Comparison of ENCODE assay signal across 9 cellular contexts in the genomic region with DNA sequence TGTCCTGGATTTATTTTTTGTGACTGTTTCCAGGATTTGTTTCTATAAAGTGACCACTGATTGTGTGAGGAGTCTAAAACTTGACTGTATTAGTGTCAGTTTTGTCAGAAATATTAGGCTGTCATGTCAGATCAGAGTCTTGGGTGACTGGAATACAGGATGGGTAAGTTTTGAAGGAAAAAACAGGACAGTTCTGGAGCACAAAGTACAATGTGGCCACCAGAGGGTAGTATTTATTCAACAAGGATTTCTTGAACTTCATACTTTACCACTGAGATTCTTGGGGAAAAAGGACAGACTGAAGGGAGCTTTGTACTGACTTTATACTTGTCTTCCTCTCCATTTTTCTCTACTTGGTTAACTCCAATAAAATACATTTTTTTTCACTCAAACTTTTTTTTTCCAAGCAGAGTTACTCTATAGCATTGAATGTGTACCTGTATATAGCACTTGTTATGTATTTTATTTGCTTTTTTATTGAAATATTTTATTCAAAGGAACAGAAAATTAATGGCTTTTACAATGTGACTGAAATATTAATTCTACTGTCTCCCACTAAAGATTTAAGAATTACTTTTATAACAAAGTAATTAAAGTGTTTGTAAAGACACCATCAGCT. TPM values are rescaled to one million over a fixed set of nuclear protein-coding genes. Genes with fewer than 3 reads are reported as not detected.
DNase-seq lines count a peak whose midpoint lies in the region; ATAC-seq, FAIRE-seq and TF ChIP-seq lines count a peak whose summit lies in the region.
"Had no signal": no experiment of that assay in that cellular context is flagged by ENCODE, and none has a peak within 500 bp of the region (broad histone marks: within the 10 kb centered on the region; RNA-seq: fewer than 3 reads in every experiment).

No MANE protein-coding gene starts in this region.

- peaks cover 9% of the 10 kb centered on the region for H3K4me1 Mint-ChIP-seq in activated CD4-positive, alpha-beta T cell treated with anti-CD3 and anti-CD28 coated beads for 36 hours

- dilution Hi-C loops in endothelial cell of umbilical vein (cut with MboI; ENCODE audit: extremely low pct_ligation_motif_present, low sequenced_read_pairs), result no loop called here

- no peak overlapping the region for H3K4me3 Mint-ChIP-seq in activated CD4-positive, alpha-beta T cell treated with anti-CD3 and anti-CD28 coated beads for 36 hours

- H4K20me1 ChIP-seq in endothelial cell of umbilical vein (replicated peaks; ENCODE audit: control insufficient read depth, extremely low read depth, insufficient read depth, low read length), result peaks cover 2% of the 10 kb centered on the region

- H2AFZ ChIP-seq in endothelial cell of umbilical vein (ENCODE audit: low read depth, low read length), result no peak overlapping the region

- H3K4me1 ChIP-seq in endothelial cell of umbilical vein (ENCODE audit: control insufficient read depth, extremely low read depth, insufficient read depth, low read length), result no peaks in the 10 kb centered on the region

- BruUV-seq in endothelial cell of umbilical vein (replicated peaks; lab: Mats Ljungman, UMichigan), result no TSS peak

- ATAC-seq in GM18868 (IDR thresholded peaks at IDR 0.05; ENCODE audit: unreplicated experiment) (peak; percentile 34), HG03469 (IDR thresholded peaks at IDR 0.05; ENCODE audit: unreplicated experiment) (no peak), GM21717 (IDR thresholded peaks at IDR 0.05; ENCODE audit: unreplicated experiment) (no peak)
- no peak for ATAC-seq in activated CD4-positive, alpha-beta T cell treated with anti-CD3 and anti-CD28 coated beads for 36 hours

- DNase-seq in NCI-H748 (lab: John Stamatoyannopoulos, UW; ENCODE audit: unreplicated experiment) (peak; percentile 48), endothelial cell of umbilical vein (ENCODE audit: low read depth, low spot score) (peak; percentile 41), renal cortical epithelial cell (ENCODE audit: low read depth) (peak; percentile 56), NCI-H2227 (lab: John Stamatoyannopoulos, UW; ENCODE audit: unreplicated experiment) (no peak)
- DNase-seq in activated CD4-positive, alpha-beta T cell treated with anti-CD3 and anti-CD28 coated beads for 36 hours, result no peak

- no peaks in the 10 kb centered on the region for H3K9me3 Mint-ChIP-seq in activated CD4-positive, alpha-beta T cell treated with anti-CD3 and anti-CD28 coated beads for 36 hours (ENCODE audit: low read depth)

- H3K4me3 ChIP-seq in endothelial cell of umbilical vein (replicated peaks in 1 of 3; ENCODE audit: insufficient read depth in 1 of 3, low read depth in 1 of 3, low read length in 3 of 3), result no peak overlapping the region
- H3K4me3 ChIP-seq: SJSA1 had no signal

- H3K27me3 ChIP-seq in endothelial cell of umbilical vein (ENCODE audit: control insufficient read depth in 2 of 2, insufficient read depth in 2 of 2, low read length in 2 of 2), result no peaks in the 10 kb centered on the region
- H3K27me3 ChIP-seq: SJSA1 had no signal

- no peaks in the 10 kb centered on the region for H3K9me3 ChIP-seq in endothelial cell of umbilical vein (replicated peaks; ENCODE audit: control insufficient read depth, insufficient read depth, low read length)
- H3K9me3 ChIP-seq: SJSA1 had no signal

- no peaks in the 10 kb centered on the region for H3K36me3 Mint-ChIP-seq in activated CD4-positive, alpha-beta T cell treated with anti-CD3 and anti-CD28 coated beads for 36 hours (ENCODE audit: low read depth)

- no peak overlapping the region for H3K27ac Mint-ChIP-seq in activated CD4-positive, alpha-beta T cell treated with anti-CD3 and anti-CD28 coated beads for 36 hours

- H3K9me1 ChIP-seq in endothelial cell of umbilical vein (replicated peaks; ENCODE audit: control insufficient read depth, extremely low read depth, insufficient read depth, low read length), result no peaks in the 10 kb centered on the region

- no peaks in the 10 kb centered on the region for H3K27me3 Mint-ChIP-seq in activated CD4-positive, alpha-beta T cell treated with anti-CD3 and anti-CD28 coated beads for 36 hours

- H3K27ac ChIP-seq in endothelial cell of umbilical vein (ENCODE audit: insufficient read depth, low read depth, low read length), result no peak overlapping the region
- H3K27ac ChIP-seq: SJSA1 had no signal

- H3K36me3 ChIP-seq in endothelial cell of umbilical vein (ENCODE audit: control insufficient read depth in 2 of 2, extremely low read depth in 1 of 2, insufficient read depth in 2 of 2, low read length in 2 of 2), result no peaks in the 10 kb centered on the region

- H3K4me2 ChIP-seq in endothelial cell of umbilical vein (ENCODE audit: insufficient read depth, low read length), result no peak overlapping the region

- H3K79me2 ChIP-seq in endothelial cell of umbilical vein (ENCODE audit: control insufficient read depth, insufficient read depth, low read length), result no peaks in the 10 kb centered on the region

- FAIRE-seq in endothelial cell of umbilical vein (lab: Jason Lieb, UNC), result peak; percentile 74

- no peak for TF ChIP-seq POLR2A in endothelial cell of umbilical vein (IDR thresholded peaks at IDR 0.05; ENCODE audit: low read depth, low read length)

- CTCF ChIA-PET in endothelial cell of umbilical vein (lab: Charles Lee), result interaction anchor here (0.6 to 4.1 kb wide), 25 partner anchors 10 to 1335 kb away, joined by 3 to 61 read pairs (median 4); no protein-coding TSS in a partner anchor
- CTCF ChIA-PET in activated CD4-positive, alpha-beta T cell treated with anti-CD3 and anti-CD28 coated beads for 36 hours (lab: Charles Lee), result interaction anchor here (1.0 to 5.4 kb wide), 6 partner anchors 9 to 188 kb away, joined by 5 to 31 read pairs (median 6); no protein-coding TSS in a partner anchor

- intact Hi-C loops in endothelial cell of umbilical vein (cut with micrococcal nuclease), result loop anchor here (1.0 to 2.0 kb wide), 3 partner anchors 120 to 1216 kb away; no protein-coding TSS in a partner anchor
- intact Hi-C loops in activated CD4-positive, alpha-beta T cell treated with anti-CD3 and anti-CD28 coated beads for 36 hours (cut with DNase I, micrococcal nuclease), result no loop called here

- TF ChIP-seq CTCF in endothelial cell of umbilical vein (IDR thresholded peaks at IDR 0.05; ENCODE audit: extremely low read depth in 1 of 2, insufficient read depth in 1 of 2, low read depth in 1 of 2, low read length in 2 of 2), result peak; percentile 35 to 50

- POLR2A ChIA-PET in endothelial cell of umbilical vein (lab: Charles Lee), result no interaction called here
- POLR2A ChIA-PET in activated CD4-positive, alpha-beta T cell treated with anti-CD3 and anti-CD28 coated beads for 36 hours (lab: Charles Lee), result no interaction called here

- no peak overlapping the region for H3K9ac ChIP-seq in endothelial cell of umbilical vein (replicated peaks; ENCODE audit: extremely low read depth, insufficient read depth, low read length)

TF ChIP-seq in endothelial cell of umbilical vein, 7 proteins besides CTCF, POLR2A, EP300 and RAD21:
- TF ChIP-seq JUN (IDR thresholded peaks at IDR 0.05; ENCODE audit: borderline replicate concordance, insufficient read depth, insufficient read length, low read depth) (no peak), FOS (IDR thresholded peaks at IDR 0.05; ENCODE audit: borderline replicate concordance, insufficient read depth, low read length) (no peak), EZH2 (IDR thresholded peaks at IDR 0.05; ENCODE audit: borderline replicate concordance, low read depth, low read length, severe bottlenecking) (no peak), MYC (IDR thresholded peaks at IDR 0.05; ENCODE audit: low read depth, low read length) (no peak), POLR2AphosphoS5 (IDR thresholded peaks at IDR 0.05; ENCODE audit: insufficient read depth, low read depth, low read length) (no peak), GATA2 (IDR thresholded peaks at IDR 0.05; ENCODE audit: insufficient read depth, insufficient read length, low read depth, low read length) (no peak)
- TF ChIP-seq, protein P1, sequence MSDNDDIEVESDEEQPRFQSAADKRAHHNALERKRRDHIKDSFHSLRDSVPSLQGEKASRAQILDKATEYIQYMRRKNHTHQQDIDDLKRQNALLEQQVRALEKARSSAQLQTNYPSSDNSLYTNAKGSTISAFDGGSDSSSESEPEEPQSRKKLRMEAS (IDR thresholded peaks at IDR 0.05; ENCODE audit: insufficient read depth, insufficient read length), result no peak

RNA-seq across cellular contexts. Expression of a gene that starts 51.1 kb away (rescaled TPM):
- total RNA-seq in endothelial cell of umbilical vein (21.1 and 43.6 TPM in 2 replicates), renal cortical epithelial cell (42.9 and 102 TPM in 2 replicates)
- 9.0 and 10.5 TPM in 2 replicates for polyA plus RNA-seq in endothelial cell of umbilical vein
- polyA plus RNA-seq in endothelial cell of umbilical vein (2011; cell fraction: cytosol; rRNA removed), result 4.3 and 5.2 TPM in 2 replicates
- 64.4 and 80.8 TPM in 2 replicates for polyA plus RNA-seq in endothelial cell of umbilical vein (2011; cell fraction: nucleus; rRNA removed)
- 13.8 and 30.6 TPM in 2 replicates for polyA plus RNA-seq in endothelial cell of umbilical vein (2012)
- polyA minus RNA-seq in endothelial cell of umbilical vein, result 14.2 and 15.2 TPM in 2 replicates
- 39.0 TPM for polyA minus RNA-seq in endothelial cell of umbilical vein (2011; cell fraction: cytosol; rRNA and poly(A)+ RNA removed)
- polyA minus RNA-seq in endothelial cell of umbilical vein (2011; cell fraction: nucleus; rRNA and poly(A)+ RNA removed), result 59.1 and 72.1 TPM in 2 replicates
- 10 to 100 TPM; 11.7 to 15.5 TPM for total RNA-seq in activated CD4-positive, alpha-beta T cell treated with anti-CD3 and anti-CD28 coated beads for 36 hours

Comparison
In these comparisons a context has a peak if more than half of its experiments do, and no peak if none do; other contexts are left out.
1. DNase-seq: peak in NCI-H748 (single experiment), endothelial cell of umbilical vein (single experiment) and renal cortical epithelial cell (single experiment); none in NCI-H2227 (single experiment) and activated CD4-positive, alpha-beta T cell treated with anti-CD3 and anti-CD28 coated beads for 36 hours (single experiment).